8 cellular contexts compared by ENCODE assay signal in the genomic region with DNA sequence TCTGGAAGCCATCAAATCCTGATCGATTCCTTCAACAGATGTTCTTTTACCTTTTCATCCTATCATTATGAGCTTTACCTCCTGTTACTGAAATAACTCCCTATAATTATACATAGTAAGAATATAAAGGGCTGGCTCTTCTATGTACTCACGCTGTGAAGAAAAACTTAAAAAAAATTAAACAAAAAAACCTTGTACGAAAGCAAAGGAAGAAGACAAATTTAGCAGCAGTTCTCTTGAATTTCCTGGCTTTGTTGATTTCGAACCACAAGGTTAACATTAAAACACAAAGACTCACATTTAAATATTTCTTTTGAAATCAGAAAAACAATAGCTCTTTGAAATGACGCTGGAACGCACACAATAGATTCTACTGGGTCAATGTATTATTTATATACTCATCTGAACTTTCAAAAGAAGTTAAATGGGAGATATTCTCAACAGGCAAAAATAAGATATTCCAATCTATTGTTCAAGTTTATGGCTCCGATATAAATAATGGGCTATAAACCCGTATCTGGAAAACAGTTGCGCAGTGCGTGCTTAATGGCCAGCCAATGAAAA. TPM values are rescaled to one million over a fixed set of nuclear protein-coding genes. Genes with fewer than 3 reads are reported as not detected.
A peak's percentile ranks its signal among the peaks of the same experiment; 100 is the strongest.
DNase-seq lines count a peak whose midpoint lies in the region; ATAC-seq, FAIRE-seq and TF ChIP-seq lines count a peak whose summit lies in the region.

No MANE protein-coding gene starts in this region.

- H3K18ac ChIP-seq in mesendoderm (ENCODE audit: low read length), result peak overlapping the region; percentile 99

- H3K79me1 ChIP-seq in mesendoderm (ENCODE audit: low read length), result no peaks in the 10 kb centered on the region

- H3K79me2 ChIP-seq in mesendoderm (ENCODE audit: control insufficient read depth, insufficient read depth, low read length), result no peaks in the 10 kb centered on the region

- peak overlapping the region; percentile 74 for H3K4ac ChIP-seq in mesendoderm (ENCODE audit: low read depth, low read length)

- H3K36me3 Mint-ChIP-seq in MCF 10A (ENCODE audit: insufficient read depth, unreplicated experiment), result no peaks in the 10 kb centered on the region

- H3K27me3 Mint-ChIP-seq in MCF 10A (ENCODE audit: insufficient read depth, unreplicated experiment), result no peaks in the 10 kb centered on the region

- H3K27me3 ChIP-seq in mesendoderm (ENCODE audit: insufficient read depth, low read length, poor library complexity), result no peaks in the 10 kb centered on the region

- POLR2A ChIA-PET in AG04449 (lab: Yijun Ruan, JAX), result interaction anchor here (0.6 to 1.5 kb wide), 5 partner anchors 14 to 118 kb away, joined by 3 to 8 read pairs (median 4); a partner anchor contains a TSS
- POLR2A ChIA-PET in MCF 10A (lab: Yijun Ruan, JAX), result interaction anchor here (0.6 to 4.5 kb wide), 38 partner anchors 8 to 462 kb away, joined by 3 to 283 read pairs (median 6); a partner anchor contains a TSS

- H2BK15ac ChIP-seq in mesendoderm (replicated peaks; ENCODE audit: low read depth), result no peak overlapping the region

- no peaks in the 10 kb centered on the region for H3K9me3 Mint-ChIP-seq in MCF 10A (ENCODE audit: unreplicated experiment)

- H3K4me2 ChIP-seq in mesendoderm (ENCODE audit: low read length), result peak overlapping the region; percentile 85

- no peak overlapping the region for H4K8ac ChIP-seq in mesendoderm (ENCODE audit: low read depth, low read length)

- DNase-seq in AG04449 (ENCODE audit: low read depth, low spot score), result no peak
- peak; percentile 75 for DNase-seq in HTR-8/SVneo (ENCODE audit: insufficient read length, low spot score)
- DNase-seq in MCF 10A (ENCODE audit: unreplicated experiment), result no peak
- DNase-seq in mesendoderm, result no peak
- DNase-seq in EL, result no peak

- H3K4me3 ChIP-seq in AG04449 (ENCODE audit: low read depth, low read length) (peak overlapping the region; percentile 80), mesendoderm (ENCODE audit: low read length) (peak overlapping the region; percentile 90)

- H3K27ac ChIP-seq in mesendoderm (ENCODE audit: low read depth, low read length), result peak overlapping the region; percentile 100

- ATAC-seq in HG03159 (IDR thresholded peaks at IDR 0.05; ENCODE audit: unreplicated experiment) (no peak), GM18498 (IDR thresholded peaks at IDR 0.05; ENCODE audit: unreplicated experiment) (no peak), GM18867 (IDR thresholded peaks at IDR 0.05; ENCODE audit: unreplicated experiment) (no peak)

- FAIRE-seq in HTR-8/SVneo (lab: Jason Lieb, UNC), result no peak

- no peaks in the 10 kb centered on the region for H3K36me3 ChIP-seq in mesendoderm (ENCODE audit: control insufficient read depth, insufficient read depth, low read length)

- peak overlapping the region; percentile 87 for H3K4me3 Mint-ChIP-seq in MCF 10A (ENCODE audit: unreplicated experiment)

- no peak overlapping the region for H3K23ac ChIP-seq in mesendoderm (ENCODE audit: low read length)

- no peak for TF ChIP-seq CTCF in AG04449 (IDR thresholded peaks at IDR 0.05; ENCODE audit: insufficient read depth, low read length, missing control alignments)
- TF ChIP-seq CTCF in MCF 10A (IDR thresholded peaks at IDR 0.05; ENCODE audit: unreplicated experiment), result no peak

- CTCF ChIA-PET in AG04449 (lab: Yijun Ruan, JAX), result interaction anchor here (0.8 to 3.3 kb wide), 9 partner anchors 9 to 161 kb away, joined by 3 to 61 read pairs (median 3); no protein-coding TSS in a partner anchor
- CTCF ChIA-PET in MCF 10A (lab: Yijun Ruan, JAX), result interaction anchor here (0.5 to 4.0 kb wide), 9 partner anchors 13 to 90 kb away, joined by 3 to 39 read pairs (median 4); no protein-coding TSS in a partner anchor

- BruUV-seq in MCF 10A (replicated peaks; lab: Mats Ljungman, UMichigan), result TSS peak; percentile 59

- no peak overlapping the region for H2BK120ac ChIP-seq in mesendoderm (ENCODE audit: low read depth, low read length)

- WGBS in mesendoderm (ENCODE audit: extremely low coverage, insufficient coverage, low lambda C conversion rate), result no CpG with 5 or more reads among the region's 10 CpGs

- H2AK5ac ChIP-seq in mesendoderm (ENCODE audit: low read length), result no peak overlapping the region

- peak overlapping the region; percentile 93 for H3K27ac Mint-ChIP-seq in MCF 10A (ENCODE audit: low read depth, unreplicated experiment)

- H3K4me1 ChIP-seq in mesendoderm (ENCODE audit: control insufficient read depth, low read depth, low read length), result no peaks in the 10 kb centered on the region

- H4K5ac ChIP-seq in mesendoderm (ENCODE audit: low read length), result no peak overlapping the region

- no peak overlapping the region for H2BK5ac ChIP-seq in mesendoderm (ENCODE audit: low read length)

- peak overlapping the region; percentile 88 for H3K9ac ChIP-seq in mesendoderm (ENCODE audit: low read length)

- intact Hi-C loops in MCF 10A (cut with micrococcal nuclease), result loop anchor here (2.0 to 5.0 kb wide), 2 partner anchors 33 to 88 kb away; no protein-coding TSS in a partner anchor

- H3K56ac ChIP-seq in mesendoderm (ENCODE audit: low read length), result peak overlapping the region; percentile 98

- peaks cover 20% of the 10 kb centered on the region for H3K4me1 Mint-ChIP-seq in MCF 10A (ENCODE audit: insufficient read depth, unreplicated experiment)

RNA-seq across cellular contexts. Expression of a gene that starts 13.6 kb away (rescaled TPM):
- 44.2 and 50.6 TPM in 2 replicates for total RNA-seq in MCF 10A (2022)
- 15.8 TPM for polyA plus RNA-seq in mesendoderm (2013, experiment 1 of 2)
- 15.8 TPM for polyA plus RNA-seq in mesendoderm (2013, experiment 2 of 2)

RNA-seq across cellular contexts. Expression of a gene that starts 26.5 kb away (rescaled TPM):
- 1.1 and 1.7 TPM in 2 replicates for total RNA-seq in MCF 10A (2022)
- polyA plus RNA-seq in mesendoderm (2013, experiment 1 of 2), result 3.9 TPM
- 4.1 TPM for polyA plus RNA-seq in mesendoderm (2013, experiment 2 of 2)
